In genomic region chr2:71619230-71619741, GRCh38 we compare ENCODE assay signal across 15 cellular contexts.
A peak's percentile ranks its signal among the peaks of the same experiment; 100 is the strongest.
DNase-seq lines count a peak whose midpoint lies in the region; ATAC-seq and TF ChIP-seq lines count a peak whose summit lies in the region.
"Had no signal": no experiment of that assay in that cellular context is flagged by ENCODE, and none has a peak within 500 bp of the region (broad histone marks: within the 10 kb centered on the region; RNA-seq: fewer than 3 reads in every experiment).

No MANE protein-coding gene starts in this region.

- no peak overlapping the region for H2BK20ac ChIP-seq in H9 (ENCODE audit: low read depth, low read length, poor library complexity, severe bottlenecking)

- no peak overlapping the region for H4K8ac ChIP-seq in H9 (replicated peaks; ENCODE audit: insufficient read length, low read depth, low read length)

- peak; percentile 24 for DNase-seq in H9
- DNase-seq in Peyer's patch: peak in 2 of 3 donors; percentile 40 to 43
- DNase-seq in esophagus muscularis mucosa (ENCODE audit: extremely low spot score): peak; percentile 83
- DNase-seq in sigmoid colon: peak; percentile 54
- no peak for DNase-seq in posterior vena cava (ENCODE audit: low spot score)
- no peak for DNase-seq in activated CD4-positive, CD25-positive, alpha-beta regulatory T cell (lab: John Stamatoyannopoulos, UW)
- DNase-seq: activated naive CD4-positive, alpha-beta T cell treated with Interleukin-2 at 50 U/mL for 16 hours; DMS79; KG1; NCI-H1436; NCI-H446 had no signal

- no peak overlapping the region for H3K23ac ChIP-seq in H9 (ENCODE audit: insufficient read length, low read depth, low read length)

- H4K20me1 ChIP-seq in H9 (ENCODE audit: control insufficient read depth, insufficient read depth, insufficient read length): no peaks in the 10 kb centered on the region

- H3K4me3 ChIP-seq in Peyer's patch (no peak overlapping the region), esophagus muscularis mucosa (no peak overlapping the region), sigmoid colon (no peak overlapping the region), gastroesophageal sphincter (no peak overlapping the region)
- H3K4me3 ChIP-seq: heart right ventricle had no signal

- H3K23me2 ChIP-seq in H9 (ENCODE audit: insufficient read length, low read depth, low read length, poor library complexity, severe bottlenecking): no peaks in the 10 kb centered on the region

- no peak overlapping the region for H3K14ac ChIP-seq in H9 (ENCODE audit: insufficient read depth, low read length)

- no peaks in the 10 kb centered on the region for H3K9me3 ChIP-seq in H9 (ENCODE audit: control insufficient read depth, low read depth, low read length)
- no peaks in the 10 kb centered on the region for H3K9me3 ChIP-seq in Peyer's patch
- H3K9me3 ChIP-seq in esophagus muscularis mucosa: no peaks in the 10 kb centered on the region
- no peaks in the 10 kb centered on the region for H3K9me3 ChIP-seq in sigmoid colon
- H3K9me3 ChIP-seq in gastroesophageal sphincter: no peaks in the 10 kb centered on the region
- H3K9me3 ChIP-seq: heart right ventricle had no signal

- TF ChIP-seq EP300 in esophagus muscularis mucosa (IDR thresholded peaks at IDR 0.05): no peak
- no peak for TF ChIP-seq EP300 in sigmoid colon (IDR thresholded peaks at IDR 0.05)
- TF ChIP-seq EP300 in gastroesophageal sphincter (IDR thresholded peaks at IDR 0.05): no peak

- no peak overlapping the region for H3K4me2 ChIP-seq in H9 (ENCODE audit: insufficient read depth, insufficient read length, low read length)

- H3K4me3 Mint-ChIP-seq in H9: no peak overlapping the region
- H3K4me3 Mint-ChIP-seq: CD14-positive monocyte had no signal

- no CpG with 5 or more reads among the region's 15 CpGs for WGBS in H9 (ENCODE audit: extremely low coverage, insufficient read length, low lambda C conversion rate)
- 80% methylated on average over 14 of the region's 15 CpGs for WGBS in esophagus muscularis mucosa
- WGBS in sigmoid colon, 2 donors: 73 to 83% methylated on average over 15 of the region's 15 CpGs
- WGBS in gastroesophageal sphincter (ENCODE audit: low coverage in 1 of 2), 2 donors: 65 to 90% methylated on average over 5 to 8 of the region's 15 CpGs

- no peak overlapping the region for H3K27ac ChIP-seq in H9 (ENCODE audit: insufficient read length, low read depth, low read length)
- H3K27ac ChIP-seq in Peyer's patch: no peak overlapping the region
- no peak overlapping the region for H3K27ac ChIP-seq in esophagus muscularis mucosa (replicated peaks in 1 of 4)
- H3K27ac ChIP-seq in sigmoid colon: no peak overlapping the region
- peak overlapping the region in 1 of 4 donors; percentile 24 for H3K27ac ChIP-seq in gastroesophageal sphincter
- H3K27ac ChIP-seq: parathyroid adenoma had no signal

- intact Hi-C loops in esophagus muscularis mucosa (cut with DNase I): no loop called here
- intact Hi-C loops in sigmoid colon (cut with DNase I): loop anchor here (5.0 to 10.0 kb wide), 3 partner anchors 48 to 528 kb away; partner anchors contain the start of gene CYP26B1
- intact Hi-C loops in posterior vena cava (cut with DNase I): no loop called here

- no peak overlapping the region for H2BK5ac ChIP-seq in H9 (ENCODE audit: insufficient read length, low read length)

- H2BK12ac ChIP-seq in H9 (ENCODE audit: insufficient read length, low read depth, low read length): no peak overlapping the region

- no peaks in the 10 kb centered on the region for H3K27me3 ChIP-seq in H9 (ENCODE audit: insufficient read depth, low read length)
- no peaks in the 10 kb centered on the region for H3K27me3 ChIP-seq in Peyer's patch
- no peaks in the 10 kb centered on the region for H3K27me3 ChIP-seq in esophagus muscularis mucosa
- no peaks in the 10 kb centered on the region for H3K27me3 ChIP-seq in sigmoid colon
- no peaks in the 10 kb centered on the region for H3K27me3 ChIP-seq in gastroesophageal sphincter
- H3K27me3 ChIP-seq: heart right ventricle had no signal

- no peak overlapping the region for H2BK15ac ChIP-seq in H9 (ENCODE audit: low read depth, low read length)

- no peak overlapping the region for H4K5ac ChIP-seq in H9 (ENCODE audit: insufficient read length, low read depth, low read length)

- H3K79me1 ChIP-seq in H9 (ENCODE audit: insufficient read depth, low read depth, low read length, poor library complexity, severe bottlenecking): no peaks in the 10 kb centered on the region

- TF ChIP-seq POLR2A in Peyer's patch (IDR thresholded peaks at IDR 0.05) (no peak), esophagus muscularis mucosa (IDR thresholded peaks at IDR 0.05; ENCODE audit: low read depth) (no peak), sigmoid colon (IDR thresholded peaks at IDR 0.05) (no peak), gastroesophageal sphincter (IDR thresholded peaks at IDR 0.05) (no peak)

- no peak overlapping the region for H3T11ph ChIP-seq in H9 (ENCODE audit: low read length)

- H3K4ac ChIP-seq in H9 (ENCODE audit: low read depth, low read length): no peak overlapping the region

- no peaks in the 10 kb centered on the region for H3K79me2 ChIP-seq in H9 (ENCODE audit: insufficient read depth, low read length)
- H3K79me2 ChIP-seq: parathyroid adenoma had no signal

- H2AFZ ChIP-seq in H9 (ENCODE audit: low read length): no peak overlapping the region
- H2AFZ ChIP-seq: parathyroid adenoma had no signal

- peaks cover 2% of the 10 kb centered on the region; the same call in 1 of the 2 replicates for H3K27me3 Mint-ChIP-seq in H9 (ENCODE audit: low read depth)

- no peak overlapping the region for H4K91ac ChIP-seq in H9 (ENCODE audit: insufficient read length, low read depth, low read length)

- H2AK5ac ChIP-seq in H9 (ENCODE audit: insufficient read length, low read length): no peak overlapping the region

- H3K56ac ChIP-seq in H9 (ENCODE audit: insufficient read length, low read depth, low read length): no peak overlapping the region

- H3K18ac ChIP-seq in H9 (ENCODE audit: insufficient read length, low read depth, low read length): no peak overlapping the region

- H3K4me1 ChIP-seq in H9 (ENCODE audit: insufficient read depth, low read length) (no peaks in the 10 kb centered on the region), Peyer's patch (peaks cover 0 to 8% (median 0%) of the 10 kb centered on the region in 4 donors), esophagus muscularis mucosa (peaks cover 18 to 29% (median 25%) of the 10 kb centered on the region in 4 donors), sigmoid colon (peaks cover 0 to 16% (median 15%) of the 10 kb centered on the region in 4 donors), gastroesophageal sphincter (peaks cover 0 to 22% (median 3%) of the 10 kb centered on the region in 3 donors)
- H3K4me1 ChIP-seq: parathyroid adenoma had no signal

- H3K36me3 Mint-ChIP-seq in H9 (ENCODE audit: insufficient read depth in 1 of 3, low read depth in 3 of 3): no peaks in the 10 kb centered on the region

- no peak for TF ChIP-seq CTCF in H9 (conservative IDR thresholded peaks at IDR 0.05)
- no peak for TF ChIP-seq CTCF in Peyer's patch (IDR thresholded peaks at IDR 0.05)
- TF ChIP-seq CTCF in esophagus muscularis mucosa (IDR thresholded peaks at IDR 0.05): no peak
- TF ChIP-seq CTCF in sigmoid colon (IDR thresholded peaks at IDR 0.05): no peak
- TF ChIP-seq CTCF in gastroesophageal sphincter (IDR thresholded peaks at IDR 0.05): no peak

- H3K9me3 Mint-ChIP-seq in H9: no peaks in the 10 kb centered on the region

- ATAC-seq in gastroesophageal sphincter: no peak
- ATAC-seq: heart right ventricle had no signal

- no peak overlapping the region for H2BK120ac ChIP-seq in H9 (ENCODE audit: low read depth, low read length, poor library complexity, severe bottlenecking)

- H3K9ac ChIP-seq in H9 (ENCODE audit: extremely low read depth, insufficient read length, low read length): no peak overlapping the region
- H3K9ac ChIP-seq: parathyroid adenoma had no signal

- H3K27ac Mint-ChIP-seq in H9: peak overlapping the region in 2 of 3 experiments; percentile 70 to 81; a peak in 3 of 7 replicates

- H3K4me1 Mint-ChIP-seq in H9: no peaks in the 10 kb centered on the region
- H3K4me1 Mint-ChIP-seq: CD14-positive monocyte had no signal

- no peaks in the 10 kb centered on the region for H3K36me3 ChIP-seq in Peyer's patch
- H3K36me3 ChIP-seq in esophagus muscularis mucosa: no peaks in the 10 kb centered on the region
- H3K36me3 ChIP-seq in sigmoid colon: no peaks in the 10 kb centered on the region
- H3K36me3 ChIP-seq in gastroesophageal sphincter: no peaks in the 10 kb centered on the region

Comparison
In these comparisons a context has a peak if more than half of its experiments do, and no peak if none do; other contexts are left out.
1. DNase-seq: peak in H9 (single experiment), Peyer's patch (2 of 3), esophagus muscularis mucosa (single experiment) and sigmoid colon (single experiment); none in posterior vena cava (single experiment) and activated CD4-positive, CD25-positive, alpha-beta regulatory T cell (0 of 4).